Comparison of ENCODE assay signal across 8 cellular contexts in the genomic region with DNA sequence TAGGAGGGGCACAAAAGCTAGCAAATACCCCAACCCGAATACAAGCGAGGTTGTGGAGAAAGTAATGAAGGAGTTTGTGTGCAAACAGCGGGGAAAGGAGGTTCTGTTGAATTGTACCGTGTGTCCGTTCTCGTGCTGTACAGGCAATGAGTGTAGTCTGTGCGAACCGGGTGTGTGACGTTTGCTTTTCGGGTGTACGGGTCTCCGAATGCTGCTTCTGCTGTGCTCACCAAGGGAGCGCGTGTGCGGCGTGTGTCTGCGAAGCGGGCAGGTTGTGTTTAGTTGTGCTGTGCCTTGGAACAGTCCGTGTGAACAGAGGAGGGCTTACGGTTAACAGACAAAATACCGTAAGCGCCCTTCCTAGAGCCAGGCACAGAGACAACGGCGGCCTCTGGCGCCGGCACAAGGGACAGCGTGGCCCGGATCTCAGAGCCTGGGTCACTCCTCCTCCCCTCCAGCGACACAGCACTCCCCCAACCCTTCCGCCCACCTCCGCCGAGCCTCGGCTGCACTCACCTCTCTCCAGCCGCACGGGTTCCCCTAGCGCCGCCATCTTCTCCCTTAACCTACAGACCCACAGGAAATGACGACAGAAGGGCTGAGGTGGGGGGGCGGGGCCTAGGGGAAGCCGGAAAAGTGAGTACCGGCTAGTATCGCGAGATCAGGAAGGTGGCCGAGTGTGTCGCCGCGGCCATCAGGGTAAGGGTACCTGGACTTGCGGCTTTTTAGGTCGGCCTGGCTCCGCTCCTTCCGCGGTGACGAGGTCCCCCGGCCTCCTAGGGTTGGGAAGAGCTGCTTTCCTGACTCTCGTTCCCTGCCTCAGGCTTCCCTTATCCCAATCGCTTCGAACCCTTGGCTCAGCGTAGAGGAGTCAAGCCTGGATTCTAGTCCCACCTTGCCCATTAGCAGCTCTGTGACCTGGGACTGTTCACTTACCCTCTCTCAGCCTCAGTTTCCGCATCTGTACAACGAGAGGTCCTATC. TPM values are rescaled to one million over a fixed set of nuclear protein-coding genes. Genes with fewer than 3 reads are reported as not detected.
A peak's percentile ranks its signal among the peaks of the same experiment; 100 is the strongest.
DNase-seq lines count a peak whose midpoint lies in the region; ATAC-seq, FAIRE-seq and TF ChIP-seq lines count a peak whose summit lies in the region.

Gene LIN7C, minus strand, starts transcription at position 570 of the 983 bp plus-strand sequence. Its CDS starts 17 bp downstream, at position 553.

- no peaks in the 10 kb centered on the region for H3K27me3 Mint-ChIP-seq in endothelial cell (ENCODE audit: unreplicated experiment)

- peak; percentile 92 for ATAC-seq in GM21367 (IDR thresholded peaks at IDR 0.05; ENCODE audit: unreplicated experiment)

- DNase-seq in Caki2 (ENCODE audit: low read depth): peak; percentile 90
- peak; percentile 94 for DNase-seq in HTR-8/SVneo (ENCODE audit: insufficient read length, low spot score)
- DNase-seq in NOMO-1 treated with dmso at 0.1 percent for 144 hours (lab: John Stamatoyannopoulos, UW; ENCODE audit: unreplicated experiment): peak; percentile 97
- peak; percentile 96 for DNase-seq in activated CD8-positive, alpha-beta memory T cell treated with anti-CD3 and anti-CD28 coated beads, Interleukin-2, amount 50 U/mL, for 1 hour (ENCODE audit: extremely low read depth)
- DNase-seq in endothelial cell (ENCODE audit: low spot score): peak; percentile 92
- DNase-seq in midbrain (lab: John Stamatoyannopoulos, UW): peak; percentile 97
- peak; percentile 91 to 93 for DNase-seq in stimulated activated CD8-positive, alpha-beta memory T cell treated with anti-CD3 and anti-CD28 coated beads, Interleukin-2, amount 100 ng/mL, for 1 hour (ENCODE audit: low read depth in 2 of 2)

- H3K9me3 Mint-ChIP-seq in endothelial cell (ENCODE audit: unreplicated experiment): no peaks in the 10 kb centered on the region

- H3K4me3 Mint-ChIP-seq in endothelial cell (ENCODE audit: unreplicated experiment): peak within 1 kb of the TSS; percentile 100

- in situ Hi-C loops in Caki2 (cut with HindIII; ENCODE audit: low pct_unique_long_range_greater_than_20kb, low sequenced_read_pairs): no loop called here

- H3K27ac Mint-ChIP-seq in endothelial cell (ENCODE audit: unreplicated experiment): peak within 1 kb of the TSS; percentile 99

- H3K36me3 Mint-ChIP-seq in endothelial cell (ENCODE audit: low read depth, unreplicated experiment): no peaks in the 10 kb centered on the region

- FAIRE-seq in HTR-8/SVneo (lab: Jason Lieb, UNC): peak; percentile 42

- no peak for TF ChIP-seq CTCF in endothelial cell (IDR thresholded peaks at IDR 0.05; ENCODE audit: unreplicated experiment)

- H3K4me1 Mint-ChIP-seq in endothelial cell (ENCODE audit: unreplicated experiment): peaks cover 10% of the 10 kb centered on the region

RNA-seq across cellular contexts. Expression of gene LIN7C, which starts in this region (rescaled TPM):
- 11.9 and 15.5 TPM in 2 replicates for total RNA-seq in Caki2 (2014; rRNA removed; shearing (Covaris generic); ENCODE audit: low replicate concordance)
- total RNA-seq in endothelial cell (ENCODE audit: unreplicated experiment): 17.0 TPM

Comparison
In these comparisons a context has a peak if more than half of its experiments do, and no peak if none do; other contexts are left out.
1. Peak in every context shown above with its lines: DNase-seq and ATAC-seq.